Comparison of ENCODE assay signal across 8 cellular contexts in genomic region chr11:2928605-2929510, GRCh38. TPM values are rescaled to one million over a fixed set of nuclear protein-coding genes. Genes with fewer than 3 reads are reported as not detected.
DNase-seq lines count a peak whose midpoint lies in the region; ATAC-seq and TF ChIP-seq lines count a peak whose summit lies in the region.

PHLDA2 (minus strand) TSS chr11:2929420; CDS start chr11:2929364, 56 bp downstream.

- H3K36me3 Mint-ChIP-seq in glutamatergic neuron (ENCODE audit: unreplicated experiment), result no peaks in the 10 kb centered on the region

- H3K4me2 ChIP-seq in PC-3 (ENCODE audit: low read length), result peak within 1 kb of the TSS; percentile 99
- peak within 1 kb of the TSS; percentile 66 for H3K4me2 ChIP-seq in parathyroid adenoma (ENCODE audit: low read length)

- no peaks in the 10 kb centered on the region for H3F3A ChIP-seq in PC-3 (ENCODE audit: low read length, unreplicated experiment)

- H3K4me3 Mint-ChIP-seq in glutamatergic neuron (ENCODE audit: unreplicated experiment), result peak within 1 kb of the TSS; percentile 89

- H3K9me2 ChIP-seq in PC-3 (replicated peaks; ENCODE audit: low read length), result no peaks in the 10 kb centered on the region

- H4K20me1 ChIP-seq in PC-3 (ENCODE audit: low read length), result peaks cover 25% of the 10 kb centered on the region

- H3K27me3 ChIP-seq in PC-3 (ENCODE audit: low read length) (no peaks in the 10 kb centered on the region), parathyroid adenoma (ENCODE audit: control insufficient read depth, insufficient read depth, low read length) (no peaks in the 10 kb centered on the region)

- no peaks in the 10 kb centered on the region for H3K9me3 ChIP-seq in PC-3 (ENCODE audit: low read length)
- H3K9me3 ChIP-seq in parathyroid adenoma (ENCODE audit: control insufficient read depth, low read length), result no peaks in the 10 kb centered on the region

- H3K27ac ChIP-seq in PC-3 (ENCODE audit: low read length), result peak within 1 kb of the TSS; percentile 99
- H3K27ac ChIP-seq in parathyroid adenoma, result no peak within 1 kb of the TSS

- peak within 1 kb of the TSS; percentile 58; the same call in 1 of the 2 replicates for H2AFZ ChIP-seq in PC-3 (ENCODE audit: low read length)
- H2AFZ ChIP-seq in parathyroid adenoma, result peak within 1 kb of the TSS; percentile 68

- intact Hi-C loops in PC-3 (cut with micrococcal nuclease), result loop anchor here (2.0 kb wide), 1 partner anchor 16 kb away; no protein-coding TSS in a partner anchor

- peak within 1 kb of the TSS; percentile 31 for H3K27ac Mint-ChIP-seq in glutamatergic neuron (ENCODE audit: unreplicated experiment)

- peaks cover 3% of the 10 kb centered on the region for H3K4me1 Mint-ChIP-seq in glutamatergic neuron (ENCODE audit: low read depth, unreplicated experiment)

- H3K36me3 ChIP-seq in PC-3 (ENCODE audit: low read depth, low read length) (peaks cover 12% of the 10 kb centered on the region; the same call in 1 of the 2 replicates), parathyroid adenoma (ENCODE audit: control insufficient read depth, insufficient read depth, low read length) (no peaks in the 10 kb centered on the region)

- H3K9me3 Mint-ChIP-seq in glutamatergic neuron (ENCODE audit: unreplicated experiment), result peaks cover 2% of the 10 kb centered on the region

- H3K4me1 ChIP-seq in PC-3 (ENCODE audit: insufficient read depth, low read length) (peaks cover 54% of the 10 kb centered on the region), parathyroid adenoma (peaks cover 4% of the 10 kb centered on the region)

- H3K79me2 ChIP-seq in PC-3 (ENCODE audit: low read length) (peaks cover 42% of the 10 kb centered on the region), parathyroid adenoma (no peaks in the 10 kb centered on the region)

- peaks cover 11% of the 10 kb centered on the region for H3K27me3 Mint-ChIP-seq in glutamatergic neuron (ENCODE audit: unreplicated experiment)

- ATAC-seq in PC-3 (peak; percentile 5), HG03460 (IDR thresholded peaks at IDR 0.05; ENCODE audit: unreplicated experiment) (no peak)

- POLR2A ChIA-PET in PC-3 (lab: Charles Lee; ENCODE audit: unreplicated experiment), result interaction anchor here (0.6 to 1.5 kb wide), 5 partner anchors 36 to 170 kb away, joined by 3 to 8 read pairs (median 3); partner anchors contain the start of gene NAP1L4

- DNase-seq in DMS 273 (lab: John Stamatoyannopoulos, UW; ENCODE audit: unreplicated experiment) (peak; percentile 62), DMS 273 treated with DMSO at 0.1 percent for 48 hours (lab: John Stamatoyannopoulos, UW) (no peak), PC-3 (peak; percentile 65), glutamatergic neuron (peak; percentile 70), NCI-H82 (lab: John Stamatoyannopoulos, UW) (no peak)
- peak; percentile 85 for DNase-seq in activated effector memory CD4-positive, alpha-beta T cell treated with anti-CD3 and anti-CD28 coated beads, Interleukin-2, amount 50 U/mL, for 16 hours

- TF ChIP-seq CTCF in PC-3 (conservative IDR thresholded peaks at IDR 0.05; ENCODE audit: low read depth, low read length) (no peak), glutamatergic neuron (IDR thresholded peaks at IDR 0.05; ENCODE audit: partially characterized antibody, unreplicated experiment) (no peak), parathyroid adenoma (IDR thresholded peaks at IDR 0.05) (no peak)

- CTCF ChIA-PET in PC-3 (lab: Charles Lee), result interaction anchor here (2.0 kb wide), 1 partner anchor 38 kb away, joined by 21 read pairs; no protein-coding TSS in a partner anchor

- H3K9ac ChIP-seq in PC-3 (ENCODE audit: low read length) (peak within 1 kb of the TSS; percentile 98), parathyroid adenoma (no peak within 1 kb of the TSS)

- TSS peak; percentile 75 for BruUV-seq in PC-3 (replicated peaks; lab: Mats Ljungman, UMichigan)

- peak within 1 kb of the TSS; percentile 78 for H3K4me3 ChIP-seq in PC-3 (ENCODE audit: low read length)
- peak within 1 kb of the TSS; percentile 40 for H3K4me3 ChIP-seq in parathyroid adenoma (ENCODE audit: low read depth, low read length)

RNA-seq across cellular contexts. Expression of gene PHLDA2, which starts in this region (rescaled TPM):
- 101 and 110 TPM in 2 replicates for total RNA-seq in PC-3 (2014; rRNA removed)
- 1.2 TPM for total RNA-seq in glutamatergic neuron (ENCODE audit: unreplicated experiment)

Comparison
In these comparisons a context has a peak if more than half of its experiments do, and no peak if none do; other contexts are left out.
1. RNA of gene PHLDA2 (total RNA-seq): 101 to 110 TPM in PC-3; 1.2 TPM in glutamatergic neuron (single experiment); every median in the first group is over 10 times any median in the second.
2. DNase-seq: peak in DMS 273 (single experiment), PC-3 (single experiment), activated effector memory CD4-positive, alpha-beta T cell treated with anti-CD3 and anti-CD28 coated beads, Interleukin-2, amount 50 U/mL, for 16 hours (single experiment) and glutamatergic neuron (single experiment); none in DMS 273 treated with DMSO at 0.1 percent for 48 hours (single experiment) and NCI-H82 (single experiment).